Comparison of ENCODE assay signal across 8 cellular contexts in genomic region chr2:27807476-27807875, GRCh38. TPM values are rescaled to one million over a fixed set of nuclear protein-coding genes. Genes with fewer than 3 reads are reported as not detected.
DNase-seq lines count a peak whose midpoint lies in the region; ATAC-seq and TF ChIP-seq lines count a peak whose summit lies in the region.

No MANE protein-coding gene starts in this region.

- no peak overlapping the region for H3K27ac ChIP-seq in DOHH2 (ENCODE audit: low read depth, low read length)

- H3K79me2 ChIP-seq in DOHH2 (ENCODE audit: control insufficient read depth, low read length) = no peaks in the 10 kb centered on the region

- H3K4me3 ChIP-seq in DOHH2 (ENCODE audit: low read length) = no peak overlapping the region
- H3K4me3 ChIP-seq in adipocyte (ENCODE audit: low read length) = no peak overlapping the region

- no peaks in the 10 kb centered on the region for H3K9me2 ChIP-seq in DOHH2 (replicated peaks; ENCODE audit: control insufficient read depth, low read length)

- no peaks in the 10 kb centered on the region for H4K20me1 ChIP-seq in DOHH2 (ENCODE audit: control insufficient read depth, insufficient read depth, low read depth, low read length)

- H3K36me3 ChIP-seq in DOHH2 (ENCODE audit: control insufficient read depth, low read length) = no peaks in the 10 kb centered on the region
- H3K36me3 ChIP-seq in adipocyte (ENCODE audit: control insufficient read depth, insufficient read depth, low read length, severe bottlenecking) = no peaks in the 10 kb centered on the region

- peaks cover 7% of the 10 kb centered on the region for H3K27me3 ChIP-seq in DOHH2 (ENCODE audit: control insufficient read depth, low read length)
- H3K27me3 ChIP-seq in adipocyte (replicated peaks; ENCODE audit: control insufficient read depth, insufficient read depth, low read length) = no peaks in the 10 kb centered on the region

- H3F3A ChIP-seq in DOHH2 (ENCODE audit: control insufficient read depth, insufficient read depth) = no peaks in the 10 kb centered on the region

- H3K4me2 ChIP-seq in DOHH2 (ENCODE audit: low read length) = no peak overlapping the region

- peak; percentile 41 for TF ChIP-seq CTCF in DOHH2 (IDR thresholded peaks at IDR 0.05; ENCODE audit: low read depth, low read length, poor library complexity, severe bottlenecking)

- H3K9me3 ChIP-seq in DOHH2 (ENCODE audit: control insufficient read depth, insufficient read depth, low read length) (no peaks in the 10 kb centered on the region), adipocyte (ENCODE audit: control insufficient read depth, low read length) (no peaks in the 10 kb centered on the region)

- ATAC-seq in left lobe of liver (peak; percentile 65), GM21737 (IDR thresholded peaks at IDR 0.05; ENCODE audit: unreplicated experiment) (no peak), HG03039 (IDR thresholded peaks at IDR 0.05; ENCODE audit: unreplicated experiment) (no peak), GM19023 (IDR thresholded peaks at IDR 0.05; ENCODE audit: unreplicated experiment) (no peak)

- H3K4me1 ChIP-seq in DOHH2 (ENCODE audit: control insufficient read depth, low read length) (no peaks in the 10 kb centered on the region), adipocyte (ENCODE audit: control insufficient read depth, insufficient read depth, low read length) (peaks cover 29% of the 10 kb centered on the region)

- no peak overlapping the region for H3K9ac ChIP-seq in adipocyte (ENCODE audit: low read length)

- DNase-seq in HT-29 (ENCODE audit: low spot score) (peak; percentile 51), adipocyte (ENCODE audit: low read depth) (peak; percentile 44), left lobe of liver (ENCODE audit: low spot score) (no peak), HPDE6-E6E7 (ENCODE audit: extremely low spot score) (no peak)

RNA-seq across cellular contexts. Expression of gene MRPL33, which starts 36.0 kb away (rescaled TPM):
- total RNA-seq in HT-29 (2014; rRNA removed; shearing (Covaris generic)) = 64.9 and 72.1 TPM in 2 replicates
- 21.3 TPM for total RNA-seq in left lobe of liver

Comparison
In these comparisons a context has a peak if more than half of its experiments do, and no peak if none do; other contexts are left out.
1. DNase-seq: peak in HT-29 (single experiment) and adipocyte (single experiment); none in left lobe of liver (single experiment) and HPDE6-E6E7 (single experiment).